ENCODE assay signal across 8 cellular contexts in genomic region chr17:27244481-27245223, GRCh38. TPM values are rescaled to one million over a fixed set of nuclear protein-coding genes. Genes with fewer than 3 reads are reported as not detected.
DNase-seq lines count a peak whose midpoint lies in the region; ATAC-seq, FAIRE-seq and TF ChIP-seq lines count a peak whose summit lies in the region.

No MANE protein-coding gene starts in this region.

- 54% methylated on average over 12 of the region's 16 CpGs for WGBS in K562 (ENCODE audit: insufficient coverage, low coverage, missing lambda C conversion rate)
- 41 to 65% (median 48%) methylated on average over 16 of the region's 16 CpGs for WGBS in spleen, 5 donors

- ATAC-seq in K562 (peak; percentile 35), HG02938 (IDR thresholded peaks at IDR 0.05; ENCODE audit: unreplicated experiment) (no peak)

- H3K9ac ChIP-seq in K562 (ENCODE audit: insufficient read depth in 1 of 2, low read depth in 2 of 2, low read length in 2 of 2), result peak overlapping the region; percentile 5 to 45; a peak in 2 of 4 replicates

- H3K9me1 ChIP-seq in K562 (ENCODE audit: control insufficient read depth, insufficient read depth, low read length), result no peaks in the 10 kb centered on the region

- no peak for TF ChIP-seq EP300 in K562 (IDR thresholded peaks at IDR 0.05; ENCODE audit: low read length)

- H3K4me3 ChIP-seq in K562, result no peak overlapping the region
- H3K4me3 ChIP-seq in spleen, result peak overlapping the region in 2 of 8 donors; percentile 9 to 49

- in situ Hi-C loops in K562 (cut with MboI), result loop anchor here (10.0 kb wide), 1 partner anchor 360 kb away; no protein-coding TSS in a partner anchor

- H3K9me3 ChIP-seq in K562 (replicated peaks; ENCODE audit: control insufficient read depth, insufficient read depth, low read depth, low read length), result no peaks in the 10 kb centered on the region
- H3K9me3 ChIP-seq in spleen, result no peaks in the 10 kb centered on the region

- no peaks in the 10 kb centered on the region for H3K79me2 ChIP-seq in K562 (ENCODE audit: control insufficient read depth, insufficient read depth, low read length)

- FAIRE-seq in HTR-8/SVneo (lab: Jason Lieb, UNC) (no peak), K562 (lab: Jason Lieb, UNC) (no peak), D721Med (lab: Jason Lieb, UNC) (no peak)

- no peak for TF ChIP-seq CTCF in K562 (IDR thresholded peaks at IDR 0.05 in 2 of 3, conservative IDR thresholded peaks at IDR 0.05 in 1 of 3; ENCODE audit: insufficient read depth in 2 of 3, low read depth in 1 of 3, low read length in 3 of 3)
- no peak for TF ChIP-seq CTCF in spleen (IDR thresholded peaks at IDR 0.05 in 8 of 11, conservative IDR thresholded peaks at IDR 0.05 in 3 of 11)
- TF ChIP-seq CTCF in D721Med (IDR thresholded peaks at IDR 0.05; ENCODE audit: insufficient read depth, missing control alignments), result no peak

- POLR2A ChIA-PET in K562 (lab: Yijun Ruan, JAX), result interaction anchor here (0.7 to 1.1 kb wide), 6 partner anchors 8 to 96 kb away, joined by 3 to 6 read pairs (median 4); partner anchors contain the start of gene WSB1

- TF ChIP-seq POLR2A in K562 (conservative IDR thresholded peaks at IDR 0.05) (no peak), spleen (IDR thresholded peaks at IDR 0.05) (no peak)

- no peak for TF ChIP-seq RAD21 in K562 (CRISPR knock-in tag; conservative IDR thresholded peaks at IDR 0.05 in 1 of 2, IDR thresholded peaks at IDR 0.05 in 1 of 2)

- intact Hi-C loops in K562 (cut with micrococcal nuclease) (loop anchor here (1.0 to 10.0 kb wide), 6 partner anchors 50 to 357 kb away; partner anchors contain the start of genes KSR1 and WSB1), spleen (cut with DNase I; ENCODE audit: low total_unique reads) (loop anchor here (5.0 kb wide), 1 partner anchor 48 kb away; the partner anchor contains the start of gene WSB1)

- peak overlapping the region; percentile 95 for H2AFZ ChIP-seq in K562 (ENCODE audit: low read depth, low read length)

- H3K4me2 ChIP-seq in K562 (ENCODE audit: insufficient read depth, low read length), result peak overlapping the region; percentile 61

- CTCF ChIA-PET in K562 (lab: Yijun Ruan, JAX; ENCODE audit: low intra/inter-chr PET ratio), result interaction anchor here (1.2 to 2.5 kb wide), 6 partner anchors 88 to 406 kb away, joined by 3 to 32 read pairs (median 9); no protein-coding TSS in a partner anchor

- H3K4me1 ChIP-seq in K562 (replicated peaks in 1 of 2; ENCODE audit: control insufficient read depth in 2 of 2, insufficient read depth in 2 of 2, low read length in 2 of 2), result peaks cover 7 to 13% of the 10 kb centered on the region in 2 experiments; a peak in 4 of 5 replicates
- H3K4me1 ChIP-seq in spleen, result peaks cover 3 to 88% (median 52%) of the 10 kb centered on the region in 6 donors

- no peaks in the 10 kb centered on the region for H4K20me1 ChIP-seq in K562 (replicated peaks; ENCODE audit: control insufficient read depth, insufficient read depth, low read length)

- H3K27me3 ChIP-seq in K562 (ENCODE audit: control insufficient read depth in 2 of 2, insufficient read depth in 2 of 2, low read length in 2 of 2) (no peaks in the 10 kb centered on the region; a peak in 1 of 5 replicates), spleen (replicated peaks in 1 of 7) (no peaks in the 10 kb centered on the region)

- DNase-seq in HTR-8/SVneo (ENCODE audit: insufficient read length, low spot score) (peak; percentile 62), K562 (ENCODE audit: extremely low read depth in 1 of 4, low spot score in 3 of 4) (no peak), islet precursor cell (peak; percentile 54), spleen (peak; percentile 90), D341Med (ENCODE audit: low spot score) (no peak), SHP77 (lab: John Stamatoyannopoulos, UW) (no peak), D721Med (ENCODE audit: insufficient read length, low spot score) (no peak)

- H3K27ac ChIP-seq in K562 (ENCODE audit: extremely low read depth, low read depth, low read length), result no peak overlapping the region
- peak overlapping the region; percentile 5 to 97 (median 91) for H3K27ac ChIP-seq in spleen

- H3K36me3 ChIP-seq in K562 (ENCODE audit: control insufficient read depth, insufficient read depth, low read length) (no peaks in the 10 kb centered on the region), spleen (no peaks in the 10 kb centered on the region)

- BruUV-seq in K562 (replicated peaks; lab: Mats Ljungman, UMichigan), result no TSS peak

TF ChIP-seq in K562, 482 proteins besides CTCF, POLR2A, EP300 and RAD21 (continues in another document):
- TF ChIP-seq CEBPG (CRISPR knock-in tag; IDR thresholded peaks at IDR 0.05) (peak; percentile 70), CEBPG (tag; conservative IDR thresholded peaks at IDR 0.05 in 1 of 2, IDR thresholded peaks at IDR 0.05 in 1 of 2) (peak; percentile 98), CEBPB (tag; IDR thresholded peaks at IDR 0.05) (peak; percentile 99), MAFK (IDR thresholded peaks at IDR 0.05; ENCODE audit: low read length) (no peak), ETV1 (tag; conservative IDR thresholded peaks at IDR 0.05; ENCODE audit: low read depth) (peak; percentile 69; the same call in 1 of the 2 replicates), HMBOX1 (IDR thresholded peaks at IDR 0.05) (0 out of 2 replicates have a peak, but pooled peaks have one; percentile 15), SPI1 (IDR thresholded peaks at IDR 0.05; ENCODE audit: borderline replicate concordance, low read depth, low read length) (peak; percentile 27; the same call in 1 of the 2 replicates), IRF9 (tag; IDR thresholded peaks at IDR 0.05) (0 out of 2 replicates have a peak, but pooled peaks have one; percentile 28), TRIM25 (IDR thresholded peaks at IDR 0.05; ENCODE audit: borderline replicate concordance) (no peak), TRIM24 (IDR thresholded peaks at IDR 0.05) (peak; percentile 11 to 31; a peak in 2 of 4 replicates), SNRNP70 (optimal IDR thresholded peaks at IDR 0.05; ENCODE audit: low read depth, low read length) (no peak)

RNA-seq across cellular contexts. Expression of gene WSB1, which starts 49.3 kb away (rescaled TPM):
- 209 and 630 TPM in 2 replicates for total RNA-seq in K562 (2011; cell fraction: chromatin; rRNA removed; ENCODE audit: low replicate concordance)
- total RNA-seq in K562 (2011; cell fraction: nucleolus; rRNA removed), result 107 and 151 TPM in 2 replicates
- total RNA-seq in K562 (2011; cell fraction: nucleoplasm; rRNA removed), result 261 and 301 TPM in 2 replicates
- total RNA-seq in K562 (2014; rRNA removed) (51.1 and 51.8 TPM in 2 replicates), K562 (2014; rRNA removed; fragmentation: Illumina TruSeq; extraction: Trizol) (91.0 and 106 TPM in 2 replicates), K562 (2015; rRNA removed; fragmentation: Illumina TruSeq; extraction: Trizol) (68.1 and 75.0 TPM in 2 replicates), K562 (2021) (91.7 and 100 TPM in 2 replicates), spleen (100 to 1,000 TPM; 356 to 641 (median 467) TPM)
- polyA plus RNA-seq in K562 (2011; rRNA removed) (164 and 229 TPM in 2 replicates), K562 (2014; fragmentation: Illumina TruSeq; extraction: Trizol) (81.1 and 94.7 TPM in 2 replicates), K562 (2014; fragmentation: Nextera tagmentation; extraction: Ambion mirVana) (10 to 100 TPM; 22.8 to 29.8 TPM), K562 (2014; rRNA removed) (118 and 163 TPM in 2 replicates), spleen (10 to 100 TPM; 54.7 to 92.3 (median 86.3) TPM)
- 131 and 284 TPM in 2 replicates for polyA plus RNA-seq in K562 (2011; cell fraction: cytosol; rRNA removed)
- 372 and 557 TPM in 2 replicates for polyA plus RNA-seq in K562 (2011; cell fraction: nucleus; rRNA removed)
- polyA plus RNA-seq in K562 (2012), result 64.3 and 80.1 TPM in 2 replicates
- 83.8 and 95.9 TPM in 2 replicates for polyA minus RNA-seq in K562 (2011; rRNA and poly(A)+ RNA removed)
- 38.2 and 47.6 TPM in 2 replicates for polyA minus RNA-seq in K562 (2011; cell fraction: cytosol; rRNA and poly(A)+ RNA removed)
- 92.9 and 111 TPM in 2 replicates for polyA minus RNA-seq in K562 (2011; cell fraction: nucleus; rRNA and poly(A)+ RNA removed)

Comparison
In these comparisons a context has a peak if more than half of its experiments do, and no peak if none do; other contexts are left out.
1. DNase-seq: peak in HTR-8/SVneo (single experiment), islet precursor cell (single experiment) and spleen (single experiment); none in K562 (0 of 4), D341Med (single experiment), SHP77 (0 of 2) and D721Med (single experiment).